ENCODE assay signal across 18 cellular contexts in genomic region chr7:142414135-142414534, GRCh38.
DNase-seq lines count a peak whose midpoint lies in the region; ATAC-seq, FAIRE-seq and TF ChIP-seq lines count a peak whose summit lies in the region.
"Had no signal": no experiment of that assay in that cellular context is flagged by ENCODE, and none has a peak within 500 bp of the region (broad histone marks: within the 10 kb centered on the region; RNA-seq: fewer than 3 reads in every experiment).

No MANE protein-coding gene starts in this region.

- no peak for TF ChIP-seq POLR2A in body of pancreas (IDR thresholded peaks at IDR 0.05)

- WGBS in body of pancreas, 2 donors = 88 to 94% methylated on average over 3 of the region's 3 CpGs

- intact Hi-C loops in body of pancreas (cut with DNase I) = no loop called here

- H3K27ac ChIP-seq in body of pancreas = no peak overlapping the region
- H3K27ac ChIP-seq: neutrophil, right lobe of liver had no signal

- peak; percentile 21 for DNase-seq in GM19239 (ENCODE audit: insufficient read length, low spot score)
- DNase-seq in left kidney (ENCODE audit: low read depth, low spot score) = peak; percentile 23
- no peak for DNase-seq in body of pancreas
- no peak for DNase-seq in HCEC 1CT
- DNase-seq in dermis blood vessel endothelial cell = no peak
- DNase-seq in KG1 (lab: John Stamatoyannopoulos, UW) = no peak
- DNase-seq: activated gamma-delta T cell treated with Interleukin-2 at 50 U/mL for 16 hours; C1 segment of cervical spinal cord; DMS79 treated with DMSO at 0.1 percent for 48 hours; effector CD8-positive, alpha-beta T cell; foreskin melanocyte; NCI-H2171; NK-92 treated with Interleukin-12 subunit alpha and Interleukin-12 subunit beta, amount 100 ng/mL, for 24 hours; right lobe of liver; stimulated activated naive CD4-positive, alpha-beta T cell had no signal

- no peaks in the 10 kb centered on the region for H3K4me1 ChIP-seq in body of pancreas
- H3K4me1 ChIP-seq: right lobe of liver had no signal

- FAIRE-seq in GM19239 (lab: Jason Lieb, UNC) = peak; percentile 55

- H3K27me3 ChIP-seq in body of pancreas = no peaks in the 10 kb centered on the region
- H3K27me3 ChIP-seq: neutrophil, right lobe of liver had no signal

- H3K4me3 ChIP-seq in body of pancreas = no peak overlapping the region
- H3K4me3 ChIP-seq: right lobe of liver had no signal

- H3K9me3 ChIP-seq in body of pancreas = no peaks in the 10 kb centered on the region
- H3K9me3 ChIP-seq: neutrophil, right lobe of liver had no signal

- peak; percentile 78 for ATAC-seq in GM21825 (IDR thresholded peaks at IDR 0.05; ENCODE audit: unreplicated experiment)
- peak; percentile 84 for ATAC-seq in HG03354 (IDR thresholded peaks at IDR 0.05; ENCODE audit: poor library complexity, severe bottlenecking, unreplicated experiment)
- no peak for ATAC-seq in body of pancreas
- ATAC-seq: right lobe of liver had no signal

- no peak for TF ChIP-seq CTCF in body of pancreas (IDR thresholded peaks at IDR 0.05)

- H3K36me3 ChIP-seq in body of pancreas (replicated peaks in 1 of 2; ENCODE audit: insufficient read depth in 1 of 2, low read depth in 2 of 2) = no peaks in the 10 kb centered on the region
- H3K36me3 ChIP-seq: neutrophil, right lobe of liver had no signal

Comparison
In these comparisons a context has a peak if more than half of its experiments do, and no peak if none do; other contexts are left out.
1. DNase-seq: peak in GM19239 (single experiment) and left kidney (single experiment); none in body of pancreas (0 of 4), HCEC 1CT (single experiment), dermis blood vessel endothelial cell (single experiment) and KG1 (single experiment).